In the genomic region with DNA sequence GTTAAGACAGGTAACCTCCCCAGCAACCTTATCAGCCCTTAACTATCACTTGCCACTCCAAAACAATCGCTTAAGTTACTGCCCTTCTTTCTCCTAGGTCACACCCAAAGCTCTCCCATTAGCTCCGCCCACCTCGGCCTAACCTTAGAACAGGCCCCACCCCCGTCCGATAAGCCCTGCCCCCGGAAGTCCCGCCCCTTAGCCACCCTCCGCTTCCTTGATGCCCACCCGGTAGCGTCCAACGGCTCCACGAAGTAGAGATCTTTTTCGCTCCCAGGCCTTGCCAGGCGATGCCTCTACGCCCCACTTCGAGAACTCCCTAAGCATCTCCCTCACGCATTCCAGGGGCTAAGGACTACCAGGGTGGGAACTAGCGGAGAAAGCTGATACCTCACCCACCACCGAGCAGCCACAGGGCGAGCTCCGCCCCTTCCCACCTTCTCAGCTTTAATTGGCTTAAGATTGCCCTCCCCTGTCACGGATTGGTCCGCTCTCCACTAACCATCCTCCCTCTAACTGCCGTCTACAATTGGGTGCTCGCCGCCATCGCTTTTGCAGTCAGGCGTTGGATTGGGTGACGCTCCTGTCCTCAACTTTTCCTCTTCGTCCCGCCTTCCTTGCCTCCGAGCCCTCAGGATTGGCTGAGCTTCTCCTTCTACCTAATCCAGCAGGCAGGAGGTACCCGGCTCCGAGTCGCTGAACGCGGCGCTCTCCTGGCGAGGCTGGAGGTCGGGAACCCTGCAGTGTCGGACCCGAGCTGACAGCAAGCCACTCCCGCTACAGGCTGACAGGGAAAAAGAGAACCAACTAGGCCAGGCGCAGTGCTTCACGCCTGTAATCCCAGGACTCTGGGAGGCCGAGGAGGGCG, we compare ENCODE assay signal across 1 cellular context.
TF ChIP-seq lines count a peak whose summit lies in the region.

A gene (minus strand): TSS at position 425 of the 868 bp plus-strand sequence. CDS start 496 bp downstream, outside the sequence.

TF ChIP-seq in H1, 55 proteins besides CTCF, POLR2A, EP300 and RAD21:
- TF ChIP-seq NANOG (IDR thresholded peaks at IDR 0.05; ENCODE audit: insufficient read depth, low read depth, low read length, poor library complexity, severe bottlenecking) (no peak), POLR2AphosphoS5 (IDR thresholded peaks at IDR 0.05; ENCODE audit: low read depth, low read length) (peak; percentile 79), SP1 (IDR thresholded peaks at IDR 0.05; ENCODE audit: low read depth, low read length) (peak; percentile 99), NRF1 (IDR thresholded peaks at IDR 0.05; ENCODE audit: low read depth, low read length) (no peak), BRCA1 (IDR thresholded peaks at IDR 0.05; ENCODE audit: low read depth, low read length) (no peak), SRF (IDR thresholded peaks at IDR 0.05; ENCODE audit: low read depth, low read length) (no peak), EZH2 (IDR thresholded peaks at IDR 0.05; ENCODE audit: low read depth, low read length, severe bottlenecking) (no peak), EGR1 (IDR thresholded peaks at IDR 0.05; ENCODE audit: borderline replicate concordance, low read depth, low read length) (no peak), JUND (IDR thresholded peaks at IDR 0.05; ENCODE audit: low read length) (no peak), ZNF274 (IDR thresholded peaks at IDR 0.05; ENCODE audit: borderline replicate concordance, extremely low read depth, low read length) (no peak), CBX8 (IDR thresholded peaks at IDR 0.05; ENCODE audit: borderline replicate concordance, low read depth, low read length) (no peak), TEAD4 (IDR thresholded peaks at IDR 0.05; ENCODE audit: low read depth, low read length) (no peak), TAF7 (optimal IDR thresholded peaks at IDR 0.05; ENCODE audit: borderline replicate concordance, low read depth, low read length) (no peak), CBX5 (IDR thresholded peaks at IDR 0.05; ENCODE audit: low read depth, low read length) (no peak), HDAC6 (IDR thresholded peaks at IDR 0.05; ENCODE audit: low read depth, low read length) (no peak), MAFK (IDR thresholded peaks at IDR 0.05; ENCODE audit: low read depth, low read length) (no peak), CREB1 (IDR thresholded peaks at IDR 0.05) (peak; percentile 8), BCL11A (IDR thresholded peaks at IDR 0.05; ENCODE audit: low read depth in 2 of 2, low read length in 2 of 2) (no peak), KDM4A (IDR thresholded peaks at IDR 0.05; ENCODE audit: low read depth, low read length, severe bottlenecking) (peak; percentile 79), YY1 (IDR thresholded peaks at IDR 0.05; ENCODE audit: low read depth, low read length) (no peak; the same call in 1 of the 2 replicates), TCF12 (IDR thresholded peaks at IDR 0.05; ENCODE audit: low read depth, low read length) (no peak), SIX5 (IDR thresholded peaks at IDR 0.05; ENCODE audit: low read depth, low read length) (no peak), RXRA (IDR thresholded peaks at IDR 0.05; ENCODE audit: insufficient read depth, low read depth, low read length) (no peak), CHD2 (IDR thresholded peaks at IDR 0.05; ENCODE audit: low read length) (peak; percentile 92), CTBP2 (IDR thresholded peaks at IDR 0.05; ENCODE audit: borderline replicate concordance, insufficient read depth, insufficient read length, low read length) (peak; percentile 48), CHD1 (IDR thresholded peaks at IDR 0.05; ENCODE audit: low read depth, low read length) (no peak), FOSL1 (IDR thresholded peaks at IDR 0.05; ENCODE audit: insufficient read depth, low read depth, low read length) (no peak), HDAC2 (IDR thresholded peaks at IDR 0.05; ENCODE audit: borderline replicate concordance in 1 of 2, low read depth in 2 of 2, low read length in 2 of 2) (no peak), SAP30 (IDR thresholded peaks at IDR 0.05; ENCODE audit: insufficient read depth, insufficient replicate concordance, low read length) (no peak), ASH2L (IDR thresholded peaks at IDR 0.05; ENCODE audit: low read length) (no peak), RNF2 (IDR thresholded peaks at IDR 0.05; ENCODE audit: borderline replicate concordance, low read depth, low read length, missing control alignments, poor library complexity, severe bottlenecking) (no peak), SIRT6 (IDR thresholded peaks at IDR 0.05; ENCODE audit: low read length) (no peak), GABPA (IDR thresholded peaks at IDR 0.05; ENCODE audit: borderline replicate concordance, insufficient read depth, low read length) (peak; percentile 81), SUZ12 (IDR thresholded peaks at IDR 0.05; ENCODE audit: low read length) (no peak), POU5F1 (IDR thresholded peaks at IDR 0.05; ENCODE audit: low read depth, low read length) (no peak), JUN (IDR thresholded peaks at IDR 0.05; ENCODE audit: low read depth, low read length) (no peak), KDM5A (IDR thresholded peaks at IDR 0.05; ENCODE audit: low read length) (peak; percentile 41; the same call in 1 of the 2 replicates), KDM1A (IDR thresholded peaks at IDR 0.05; ENCODE audit: borderline replicate concordance, low read length) (no peak), CEBPB (IDR thresholded peaks at IDR 0.05; ENCODE audit: low read depth, low read length) (no peak), TBP (IDR thresholded peaks at IDR 0.05; ENCODE audit: low read depth, low read length) (peak; percentile 65; the same call in 1 of the 2 replicates), SP2 (IDR thresholded peaks at IDR 0.05; ENCODE audit: low read length) (peak; percentile 89), SP4 (IDR thresholded peaks at IDR 0.05; ENCODE audit: low read length) (peak; percentile 81), RFX5 (IDR thresholded peaks at IDR 0.05; ENCODE audit: borderline replicate concordance, low read depth, low read length) (no peak), RBBP5 (IDR thresholded peaks at IDR 0.05; ENCODE audit: borderline replicate concordance, low read depth, low read length) (no peak), TAF1 (IDR thresholded peaks at IDR 0.05; ENCODE audit: low read depth, low read length) (peak; percentile 31; the same call in 1 of the 2 replicates), BACH1 (IDR thresholded peaks at IDR 0.05; ENCODE audit: low read length) (no peak), PHF8 (conservative IDR thresholded peaks at IDR 0.05; ENCODE audit: low read depth, low read length) (peak; percentile 91), GTF2F1 (IDR thresholded peaks at IDR 0.05; ENCODE audit: borderline replicate concordance, low read depth, low read length) (no peak), SIN3A (conservative IDR thresholded peaks at IDR 0.05 in 1 of 2, IDR thresholded peaks at IDR 0.05 in 1 of 2; ENCODE audit: low read depth in 1 of 2, low read length in 2 of 2) (peak; percentile 49 to 93; a peak in 3 of 4 replicates)
- TF ChIP-seq, protein P1, sequence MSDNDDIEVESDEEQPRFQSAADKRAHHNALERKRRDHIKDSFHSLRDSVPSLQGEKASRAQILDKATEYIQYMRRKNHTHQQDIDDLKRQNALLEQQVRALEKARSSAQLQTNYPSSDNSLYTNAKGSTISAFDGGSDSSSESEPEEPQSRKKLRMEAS (IDR thresholded peaks at IDR 0.05) = peak; percentile 59
- TF ChIP-seq, protein P2, sequence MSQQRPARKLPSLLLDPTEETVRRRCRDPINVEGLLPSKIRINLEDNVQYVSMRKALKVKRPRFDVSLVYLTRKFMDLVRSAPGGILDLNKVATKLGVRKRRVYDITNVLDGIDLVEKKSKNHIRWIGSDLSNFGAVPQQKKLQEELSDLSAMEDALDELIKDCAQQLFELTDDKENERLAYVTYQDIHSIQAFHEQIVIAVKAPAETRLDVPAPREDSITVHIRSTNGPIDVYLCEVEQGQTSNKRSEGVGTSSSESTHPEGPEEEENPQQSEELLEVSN (IDR thresholded peaks at IDR 0.05) = no peak
- TF ChIP-seq, protein P3, sequence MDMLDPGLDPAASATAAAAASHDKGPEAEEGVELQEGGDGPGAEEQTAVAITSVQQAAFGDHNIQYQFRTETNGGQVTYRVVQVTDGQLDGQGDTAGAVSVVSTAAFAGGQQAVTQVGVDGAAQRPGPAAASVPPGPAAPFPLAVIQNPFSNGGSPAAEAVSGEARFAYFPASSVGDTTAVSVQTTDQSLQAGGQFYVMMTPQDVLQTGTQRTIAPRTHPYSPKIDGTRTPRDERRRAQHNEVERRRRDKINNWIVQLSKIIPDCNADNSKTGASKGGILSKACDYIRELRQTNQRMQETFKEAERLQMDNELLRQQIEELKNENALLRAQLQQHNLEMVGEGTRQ (IDR thresholded peaks at IDR 0.05; ENCODE audit: low read length) = no peak
- TF ChIP-seq, protein P4, sequence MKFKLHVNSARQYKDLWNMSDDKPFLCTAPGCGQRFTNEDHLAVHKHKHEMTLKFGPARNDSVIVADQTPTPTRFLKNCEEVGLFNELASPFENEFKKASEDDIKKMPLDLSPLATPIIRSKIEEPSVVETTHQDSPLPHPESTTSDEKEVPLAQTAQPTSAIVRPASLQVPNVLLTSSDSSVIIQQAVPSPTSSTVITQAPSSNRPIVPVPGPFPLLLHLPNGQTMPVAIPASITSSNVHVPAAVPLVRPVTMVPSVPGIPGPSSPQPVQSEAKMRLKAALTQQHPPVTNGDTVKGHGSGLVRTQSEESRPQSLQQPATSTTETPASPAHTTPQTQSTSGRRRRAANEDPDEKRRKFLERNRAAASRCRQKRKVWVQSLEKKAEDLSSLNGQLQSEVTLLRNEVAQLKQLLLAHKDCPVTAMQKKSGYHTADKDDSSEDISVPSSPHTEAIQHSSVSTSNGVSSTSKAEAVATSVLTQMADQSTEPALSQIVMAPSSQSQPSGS (IDR thresholded peaks at IDR 0.05; ENCODE audit: low read length) = no peak
- TF ChIP-seq, protein P5, sequence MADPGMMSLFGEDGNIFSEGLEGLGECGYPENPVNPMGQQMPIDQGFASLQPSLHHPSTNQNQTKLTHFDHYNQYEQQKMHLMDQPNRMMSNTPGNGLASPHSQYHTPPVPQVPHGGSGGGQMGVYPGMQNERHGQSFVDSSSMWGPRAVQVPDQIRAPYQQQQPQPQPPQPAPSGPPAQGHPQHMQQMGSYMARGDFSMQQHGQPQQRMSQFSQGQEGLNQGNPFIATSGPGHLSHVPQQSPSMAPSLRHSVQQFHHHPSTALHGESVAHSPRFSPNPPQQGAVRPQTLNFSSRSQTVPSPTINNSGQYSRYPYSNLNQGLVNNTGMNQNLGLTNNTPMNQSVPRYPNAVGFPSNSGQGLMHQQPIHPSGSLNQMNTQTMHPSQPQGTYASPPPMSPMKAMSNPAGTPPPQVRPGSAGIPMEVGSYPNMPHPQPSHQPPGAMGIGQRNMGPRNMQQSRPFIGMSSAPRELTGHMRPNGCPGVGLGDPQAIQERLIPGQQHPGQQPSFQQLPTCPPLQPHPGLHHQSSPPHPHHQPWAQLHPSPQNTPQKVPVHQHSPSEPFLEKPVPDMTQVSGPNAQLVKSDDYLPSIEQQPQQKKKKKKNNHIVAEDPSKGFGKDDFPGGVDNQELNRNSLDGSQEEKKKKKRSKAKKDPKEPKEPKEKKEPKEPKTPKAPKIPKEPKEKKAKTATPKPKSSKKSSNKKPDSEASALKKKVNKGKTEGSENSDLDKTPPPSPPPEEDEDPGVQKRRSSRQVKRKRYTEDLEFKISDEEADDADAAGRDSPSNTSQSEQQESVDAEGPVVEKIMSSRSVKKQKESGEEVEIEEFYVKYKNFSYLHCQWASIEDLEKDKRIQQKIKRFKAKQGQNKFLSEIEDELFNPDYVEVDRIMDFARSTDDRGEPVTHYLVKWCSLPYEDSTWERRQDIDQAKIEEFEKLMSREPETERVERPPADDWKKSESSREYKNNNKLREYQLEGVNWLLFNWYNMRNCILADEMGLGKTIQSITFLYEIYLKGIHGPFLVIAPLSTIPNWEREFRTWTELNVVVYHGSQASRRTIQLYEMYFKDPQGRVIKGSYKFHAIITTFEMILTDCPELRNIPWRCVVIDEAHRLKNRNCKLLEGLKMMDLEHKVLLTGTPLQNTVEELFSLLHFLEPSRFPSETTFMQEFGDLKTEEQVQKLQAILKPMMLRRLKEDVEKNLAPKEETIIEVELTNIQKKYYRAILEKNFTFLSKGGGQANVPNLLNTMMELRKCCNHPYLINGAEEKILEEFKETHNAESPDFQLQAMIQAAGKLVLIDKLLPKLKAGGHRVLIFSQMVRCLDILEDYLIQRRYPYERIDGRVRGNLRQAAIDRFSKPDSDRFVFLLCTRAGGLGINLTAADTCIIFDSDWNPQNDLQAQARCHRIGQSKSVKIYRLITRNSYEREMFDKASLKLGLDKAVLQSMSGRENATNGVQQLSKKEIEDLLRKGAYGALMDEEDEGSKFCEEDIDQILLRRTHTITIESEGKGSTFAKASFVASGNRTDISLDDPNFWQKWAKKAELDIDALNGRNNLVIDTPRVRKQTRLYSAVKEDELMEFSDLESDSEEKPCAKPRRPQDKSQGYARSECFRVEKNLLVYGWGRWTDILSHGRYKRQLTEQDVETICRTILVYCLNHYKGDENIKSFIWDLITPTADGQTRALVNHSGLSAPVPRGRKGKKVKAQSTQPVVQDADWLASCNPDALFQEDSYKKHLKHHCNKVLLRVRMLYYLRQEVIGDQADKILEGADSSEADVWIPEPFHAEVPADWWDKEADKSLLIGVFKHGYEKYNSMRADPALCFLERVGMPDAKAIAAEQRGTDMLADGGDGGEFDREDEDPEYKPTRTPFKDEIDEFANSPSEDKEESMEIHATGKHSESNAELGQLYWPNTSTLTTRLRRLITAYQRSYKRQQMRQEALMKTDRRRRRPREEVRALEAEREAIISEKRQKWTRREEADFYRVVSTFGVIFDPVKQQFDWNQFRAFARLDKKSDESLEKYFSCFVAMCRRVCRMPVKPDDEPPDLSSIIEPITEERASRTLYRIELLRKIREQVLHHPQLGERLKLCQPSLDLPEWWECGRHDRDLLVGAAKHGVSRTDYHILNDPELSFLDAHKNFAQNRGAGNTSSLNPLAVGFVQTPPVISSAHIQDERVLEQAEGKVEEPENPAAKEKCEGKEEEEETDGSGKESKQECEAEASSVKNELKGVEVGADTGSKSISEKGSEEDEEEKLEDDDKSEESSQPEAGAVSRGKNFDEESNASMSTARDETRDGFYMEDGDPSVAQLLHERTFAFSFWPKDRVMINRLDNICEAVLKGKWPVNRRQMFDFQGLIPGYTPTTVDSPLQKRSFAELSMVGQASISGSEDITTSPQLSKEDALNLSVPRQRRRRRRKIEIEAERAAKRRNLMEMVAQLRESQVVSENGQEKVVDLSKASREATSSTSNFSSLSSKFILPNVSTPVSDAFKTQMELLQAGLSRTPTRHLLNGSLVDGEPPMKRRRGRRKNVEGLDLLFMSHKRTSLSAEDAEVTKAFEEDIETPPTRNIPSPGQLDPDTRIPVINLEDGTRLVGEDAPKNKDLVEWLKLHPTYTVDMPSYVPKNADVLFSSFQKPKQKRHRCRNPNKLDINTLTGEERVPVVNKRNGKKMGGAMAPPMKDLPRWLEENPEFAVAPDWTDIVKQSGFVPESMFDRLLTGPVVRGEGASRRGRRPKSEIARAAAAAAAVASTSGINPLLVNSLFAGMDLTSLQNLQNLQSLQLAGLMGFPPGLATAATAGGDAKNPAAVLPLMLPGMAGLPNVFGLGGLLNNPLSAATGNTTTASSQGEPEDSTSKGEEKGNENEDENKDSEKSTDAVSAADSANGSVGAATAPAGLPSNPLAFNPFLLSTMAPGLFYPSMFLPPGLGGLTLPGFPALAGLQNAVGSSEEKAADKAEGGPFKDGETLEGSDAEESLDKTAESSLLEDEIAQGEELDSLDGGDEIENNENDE (IDR thresholded peaks at IDR 0.05; ENCODE audit: insufficient replicate concordance, low read length) = no peak
- TF ChIP-seq, protein P6, sequence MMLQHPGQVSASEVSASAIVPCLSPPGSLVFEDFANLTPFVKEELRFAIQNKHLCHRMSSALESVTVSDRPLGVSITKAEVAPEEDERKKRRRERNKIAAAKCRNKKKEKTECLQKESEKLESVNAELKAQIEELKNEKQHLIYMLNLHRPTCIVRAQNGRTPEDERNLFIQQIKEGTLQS (IDR thresholded peaks at IDR 0.05; ENCODE audit: insufficient read depth, low read depth, low read length) = no peak
TF ChIP-seq in H1: peak in this region for 15.
